31 cellular contexts compared by ENCODE assay signal in genomic region chr3:193496658-193497057, GRCh38. TPM values are rescaled to one million over a fixed set of nuclear protein-coding genes. Genes with fewer than 3 reads are reported as not detected.
"Had no signal": no experiment of that assay in that cellular context is flagged by ENCODE, and none has a peak within 500 bp of the region (broad histone marks: within the 10 kb centered on the region; RNA-seq: fewer than 3 reads in every experiment).

No MANE protein-coding gene starts in this region.

- H3K4me1 ChIP-seq: colonic mucosa, esophagus muscularis mucosa, foreskin keratinocyte had no signal

- DNase-seq: colonic mucosa; cortex of kidney; dermis blood vessel endothelial cell; dorsolateral prefrontal cortex; effector CD4-positive, alpha-beta T cell; effector CD8-positive, alpha-beta T cell; effector memory CD4-positive, alpha-beta T cell; effector memory CD8-positive, alpha-beta T cell; endodermal cell; erythroblast; esophagus squamous epithelium; foreskin fibroblast; foreskin keratinocyte; foreskin melanocyte; gastrocnemius medialis; glutamatergic neuron; head of caudate nucleus; heart left ventricle; heart right ventricle had no signal

- H3K4me3 ChIP-seq: colonic mucosa, coronary artery, dorsolateral prefrontal cortex, esophagus muscularis mucosa, esophagus squamous epithelium, gastrocnemius medialis, gastroesophageal sphincter, heart left ventricle, heart right ventricle had no signal

- H3K9me3 ChIP-seq: colonic mucosa, esophagus muscularis mucosa, esophagus squamous epithelium, gastrocnemius medialis, gastroesophageal sphincter, heart right ventricle had no signal

- FAIRE-seq: colon, endometrium, endothelial cell of umbilical vein, frontal cortex had no signal

- H3K36me3 ChIP-seq: colonic mucosa, esophagus muscularis mucosa, esophagus squamous epithelium, gastrocnemius medialis, gastroesophageal sphincter, heart left ventricle, heart right ventricle had no signal

- H3K27ac ChIP-seq: colonic mucosa, coronary artery, dorsolateral prefrontal cortex, epithelial cell of prostate, esophagus muscularis mucosa, esophagus squamous epithelium, foreskin keratinocyte, gastrocnemius medialis, gastroesophageal sphincter, heart left ventricle, heart right ventricle had no signal

RNA-seq across cellular contexts. Expression of gene ATP13A4, which starts 58.0 kb away (rescaled TPM):
- total RNA-seq: dermis blood vessel endothelial cell, dermis microvascular lymphatic vessel endothelial cell, endothelial cell of umbilical vein, epithelial cell of proximal tubule, fibroblast of villous mesenchyme, foreskin keratinocyte, glomerular endothelial cell had no signal
- polyA plus RNA-seq: endothelial cell of umbilical vein, foreskin keratinocyte, heart left ventricle had no signal
